Comparison of ENCODE assay signal across 27 cellular contexts in genomic region chr5:106634375-106634774, GRCh38.
"Had no signal": no experiment of that assay in that cellular context is flagged by ENCODE, and none has a peak within 500 bp of the region (broad histone marks: within the 10 kb centered on the region; RNA-seq: fewer than 3 reads in every experiment).

No MANE protein-coding gene starts in this region.

- H3K9me3 ChIP-seq: adrenal gland, body of pancreas, colonic mucosa, gastroesophageal sphincter, uterus had no signal

- H3K36me3 ChIP-seq: adrenal gland, colonic mucosa, gastroesophageal sphincter, uterus had no signal

- FAIRE-seq: keratinocyte, TTC549 had no signal

- ATAC-seq: activated T-cell treated with anti-CD3 and anti-CD28 coated beads, Interleukin-2, amount 50 U/mL, for 72 hours; body of pancreas; gastroesophageal sphincter; left cardiac atrium; left ventricle myocardium superior; right cardiac atrium; stimulated activated effector memory CD8-positive, alpha-beta T cell treated with anti-CD3 and anti-CD28 coated beads, Interleukin-12 subunit alpha, Interleukin-12 subunit beta, amount 100 ng/mL, for 72 hours had no signal

- H3K27me3 ChIP-seq: adrenal gland, body of pancreas, colonic mucosa, dorsolateral prefrontal cortex, gastroesophageal sphincter, uterus had no signal

- H3K4me1 ChIP-seq: adrenal gland, body of pancreas, colonic mucosa, gastroesophageal sphincter, uterus had no signal

- H3K27ac ChIP-seq: adrenal gland, body of pancreas, colonic mucosa, dorsolateral prefrontal cortex, gastroesophageal sphincter, uterus, VCaP had no signal

- H3K4me3 ChIP-seq: adrenal gland, body of pancreas, colonic mucosa, dorsolateral prefrontal cortex, gastroesophageal sphincter, uterus had no signal

- DNase-seq: activated CD4-positive, alpha-beta T cell treated with anti-CD3 and anti-CD28 coated beads for 4 hours; activated CD4-positive, alpha-beta T cell treated with anti-CD3 and anti-CD28 coated beads, Interleukin-2, amount 50 U/mL, for 4 hours; activated effector memory CD4-positive, alpha-beta T cell treated with Interleukin-2 at 50 U/mL for 16 hours; activated naive CD4-positive, alpha-beta T cell treated with anti-CD3 and anti-CD28 coated beads for 36 hours; activated naive CD8-positive, alpha-beta T cell treated with anti-CD3 and anti-CD28 coated beads for 36 hours; activated T-cell treated with anti-CD3 and anti-CD28 coated beads for 4 hours; activated T-cell treated with anti-CD3 and anti-CD28 coated beads, Interleukin-2, amount 50 U/mL, for 72 hours; adrenal gland; aorta; body of pancreas; colonic mucosa; dorsolateral prefrontal cortex; effector memory CD4-positive, alpha-beta T cell; hippocampal formation; left cardiac atrium; left ventricle myocardium superior; occipital lobe; right cardiac atrium; stimulated activated CD4-positive, alpha-beta T cell treated with anti-CD3 and anti-CD28 coated beads, Interleukin-4, amount 100 ng/mL, for 24 hours; substantia nigra; T-helper 9 cell; uterus had no signal
